In genomic region chr11:113979427-113979826, GRCh38 we compare ENCODE assay signal across 21 cellular contexts. TPM values are rescaled to one million over a fixed set of nuclear protein-coding genes. Genes with fewer than 3 reads are reported as not detected.
"Had no signal": no experiment of that assay in that cellular context is flagged by ENCODE, and none has a peak within 500 bp of the region (broad histone marks: within the 10 kb centered on the region; RNA-seq: fewer than 3 reads in every experiment).

No MANE protein-coding gene starts in this region.

- ATAC-seq: gastrocnemius medialis; left lobe of liver; natural killer cell treated with Interleukin-12 subunit alpha and Interleukin-12 subunit beta and Interleukin-15 and Interleukin-18, amount 100 ng/mL, for 72 hours had no signal

- H3K4me3 Mint-ChIP-seq: natural killer cell treated with Interleukin-12 subunit alpha and Interleukin-12 subunit beta and Interleukin-15 and Interleukin-18, amount 100 ng/mL, for 72 hours; neural progenitor cell; type B pancreatic cell had no signal

- H3K36me3 Mint-ChIP-seq: natural killer cell treated with Interleukin-12 subunit alpha and Interleukin-12 subunit beta and Interleukin-15 and Interleukin-18, amount 100 ng/mL, for 72 hours; neural progenitor cell; type B pancreatic cell had no signal

- H3K9me3 Mint-ChIP-seq: natural killer cell treated with Interleukin-12 subunit alpha and Interleukin-12 subunit beta and Interleukin-15 and Interleukin-18, amount 100 ng/mL, for 72 hours; neural progenitor cell; type B pancreatic cell had no signal

- DNase-seq: colonic mucosa; dermis blood vessel endothelial cell; esophagus squamous epithelium; gastrocnemius medialis; glutamatergic neuron; islet precursor cell; mammary epithelial cell; nucleus accumbens; ovary; sigmoid colon; stimulated activated CD4-positive, alpha-beta T cell treated with anti-CD3 and anti-CD28 coated beads, Interleukin-2, amount 100 ng/mL, for 24 hours; stimulated activated CD4-positive, alpha-beta T cell treated with anti-CD3 and anti-CD28 coated beads, Interleukin-4, amount 100 ng/mL, for 4 hours; stimulated activated naive CD4-positive, alpha-beta T cell; stomach; thyroid gland had no signal

- H3K27ac Mint-ChIP-seq: natural killer cell treated with Interleukin-12 subunit alpha and Interleukin-12 subunit beta and Interleukin-15 and Interleukin-18, amount 100 ng/mL, for 72 hours; neural progenitor cell; type B pancreatic cell had no signal

RNA-seq across cellular contexts. Expression of gene HTR3A, which starts 4.5 kb away (rescaled TPM):
- total RNA-seq: dermis blood vessel endothelial cell; esophagus squamous epithelium; gastrocnemius medialis; left lobe of liver; mammary epithelial cell; myocyte; natural killer cell treated with Interleukin-12 subunit alpha and Interleukin-12 subunit beta and Interleukin-15 and Interleukin-18, amount 100 ng/mL, for 72 hours; ovary; posterior vena cava; thyroid gland had no signal
- polyA plus RNA-seq: mammary epithelial cell, ovary had no signal
